ENCODE assay signal across 12 cellular contexts in the genomic region with DNA sequence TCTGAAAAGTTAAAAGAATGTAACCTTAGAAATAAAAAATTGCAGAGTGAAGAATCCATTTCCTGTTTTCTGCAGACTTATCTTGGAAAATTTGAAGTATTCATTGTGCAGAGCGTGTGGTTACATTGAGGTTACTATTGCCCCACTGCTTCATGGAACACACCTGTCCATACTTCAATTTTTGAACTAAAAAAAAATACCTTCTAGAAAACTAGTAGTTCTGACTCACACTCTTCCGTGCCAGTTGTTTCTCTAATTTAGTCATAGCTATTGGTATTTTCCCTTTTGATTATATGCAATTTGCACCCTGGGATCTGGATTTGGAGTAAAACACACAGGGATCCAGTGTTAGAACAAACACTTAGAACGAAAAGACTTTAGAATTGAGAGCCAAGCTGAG.
DNase-seq lines count a peak whose midpoint lies in the region; ATAC-seq, FAIRE-seq and TF ChIP-seq lines count a peak whose summit lies in the region.
"Had no signal": no experiment of that assay in that cellular context is flagged by ENCODE, and none has a peak within 500 bp of the region (broad histone marks: within the 10 kb centered on the region; RNA-seq: fewer than 3 reads in every experiment).

No MANE protein-coding gene starts in this region.

- H3K27me3 ChIP-seq in bronchial epithelial cell (ENCODE audit: control insufficient read depth, insufficient read depth, low read length): peaks cover 2% of the 10 kb centered on the region
- H3K27me3 ChIP-seq in PC-3 (ENCODE audit: low read length): peaks cover 67% of the 10 kb centered on the region

- no peaks in the 10 kb centered on the region for H3F3A ChIP-seq in PC-3 (ENCODE audit: low read length, unreplicated experiment)

- no peaks in the 10 kb centered on the region for H3K4me1 ChIP-seq in PC-3 (ENCODE audit: insufficient read depth, low read length)

- POLR2A ChIA-PET in PC-3 (lab: Charles Lee; ENCODE audit: unreplicated experiment) (no interaction called here), GM10248 (lab: Yijun Ruan, JAX) (no interaction called here)

- H3K4me3 ChIP-seq in bronchial epithelial cell (ENCODE audit: low read depth, low read length) (no peak overlapping the region), PC-3 (ENCODE audit: low read length) (no peak overlapping the region)

- no peaks in the 10 kb centered on the region for H4K20me1 ChIP-seq in PC-3 (ENCODE audit: low read length)

- no TSS peak for BruUV-seq in PC-3 (replicated peaks; lab: Mats Ljungman, UMichigan)

- TF ChIP-seq CTCF in bronchial epithelial cell (IDR thresholded peaks at IDR 0.05; ENCODE audit: insufficient read depth, low read length, severe bottlenecking) (no peak), PC-3 (conservative IDR thresholded peaks at IDR 0.05; ENCODE audit: low read depth, low read length) (no peak), GM10248 (IDR thresholded peaks at IDR 0.05; ENCODE audit: control extremely low read depth, extremely low read depth, low read depth, missing control alignments) (no peak)

- H3K36me3 ChIP-seq in bronchial epithelial cell (ENCODE audit: control insufficient read depth, insufficient read depth, low read length) (no peaks in the 10 kb centered on the region), PC-3 (ENCODE audit: low read depth, low read length) (no peaks in the 10 kb centered on the region)

- H2AFZ ChIP-seq in PC-3 (ENCODE audit: low read length): no peak overlapping the region

- no peak for TF ChIP-seq POLR2A in GM18505 (IDR thresholded peaks at IDR 0.05; ENCODE audit: borderline replicate concordance, extremely low read depth, insufficient read depth, insufficient read length)

- H3K9me3 ChIP-seq in PC-3 (ENCODE audit: low read length): no peaks in the 10 kb centered on the region

- H3K79me2 ChIP-seq in PC-3 (ENCODE audit: low read length): no peaks in the 10 kb centered on the region

- no peak overlapping the region for H3K27ac ChIP-seq in PC-3 (ENCODE audit: low read length)

- DNase-seq in bronchial epithelial cell (ENCODE audit: low read depth): peak; percentile 44
- no peak for DNase-seq in NCI-H146 (lab: John Stamatoyannopoulos, UW)
- no peak for DNase-seq in PC-3
- DNase-seq in GM10248 (ENCODE audit: extremely low spot score): no peak
- DNase-seq: activated effector memory CD4-positive, alpha-beta T cell treated with anti-CD3 and anti-CD28 coated beads, Interleukin-2, amount 50 U/mL, for 16 hours; DND-41; NCI-H1105 had no signal

- ATAC-seq in GM18505 (IDR thresholded peaks at IDR 0.05; ENCODE audit: unreplicated experiment) (peak; percentile 74), GM19463 (IDR thresholded peaks at IDR 0.05; ENCODE audit: unreplicated experiment) (peak; percentile 50), HG03558 (IDR thresholded peaks at IDR 0.05; ENCODE audit: extremely low read depth, unreplicated experiment) (peak; percentile 71), PC-3 (no peak), GM21528 (IDR thresholded peaks at IDR 0.05; ENCODE audit: low FRiP score, unreplicated experiment) (no peak)

- no peaks in the 10 kb centered on the region for H3K9me2 ChIP-seq in PC-3 (replicated peaks; ENCODE audit: low read length)

- intact Hi-C loops in PC-3 (cut with micrococcal nuclease): no loop called here

- CTCF ChIA-PET in PC-3 (lab: Charles Lee) (interaction anchor here (0.7 kb wide), 1 partner anchor 1533 kb away, joined by 4 read pairs; no protein-coding TSS in a partner anchor), GM10248 (lab: Yijun Ruan, JAX) (interaction anchor here (1.1 to 1.3 kb wide), 2 partner anchors 10 to 89 kb away, joined by 3 read pairs; no protein-coding TSS in a partner anchor)

- FAIRE-seq in bronchial epithelial cell (lab: Jason Lieb, UNC): no peak
- FAIRE-seq: endothelial cell of umbilical vein had no signal

- no peak overlapping the region for H3K4me2 ChIP-seq in PC-3 (ENCODE audit: low read length)

- no peak overlapping the region for H3K9ac ChIP-seq in PC-3 (ENCODE audit: low read length)

Comparison
In these comparisons a context has a peak if more than half of its experiments do, and no peak if none do; other contexts are left out.
1. ATAC-seq: peak in GM18505 (single experiment), GM19463 (single experiment) and HG03558 (single experiment); none in PC-3 (single experiment) and GM21528 (single experiment).